Comparison of ENCODE assay signal across 27 cellular contexts in genomic region chr17:74072340-74072739, GRCh38.
"Had no signal": no experiment of that assay in that cellular context is flagged by ENCODE, and none has a peak within 500 bp of the region (broad histone marks: within the 10 kb centered on the region; RNA-seq: fewer than 3 reads in every experiment).

No MANE protein-coding gene starts in this region.

- H3K79me2 ChIP-seq: hepatocyte had no signal

- H3K27ac ChIP-seq: colonic mucosa, coronary artery, dorsolateral prefrontal cortex, epithelial cell of prostate, esophagus muscularis mucosa, esophagus squamous epithelium, foreskin keratinocyte, gastrocnemius medialis, gastroesophageal sphincter, heart left ventricle, heart right ventricle, hepatocyte had no signal

- H3K9me3 ChIP-seq: colonic mucosa, gastrocnemius medialis had no signal

- DNase-seq: colonic mucosa; cortex of kidney; dermis blood vessel endothelial cell; dorsolateral prefrontal cortex; effector CD4-positive, alpha-beta T cell; effector CD8-positive, alpha-beta T cell; effector memory CD8-positive, alpha-beta T cell; erythroblast; esophagus squamous epithelium; foreskin fibroblast; foreskin keratinocyte; foreskin melanocyte; gastrocnemius medialis; glutamatergic neuron; head of caudate nucleus; heart left ventricle; heart right ventricle had no signal

- H3K4me3 Mint-ChIP-seq: dendritic cell treated with granulocyte-macrophage colony-stimulating factor and Interleukin-4, amounts not matched to agents 40 ng/mL and 50 ng/mL, for 4 days; effector memory CD8-positive, alpha-beta T cell had no signal

- H3K9me3 Mint-ChIP-seq: dendritic cell treated with granulocyte-macrophage colony-stimulating factor and Interleukin-4, amounts not matched to agents 40 ng/mL and 50 ng/mL, for 4 days; effector memory CD8-positive, alpha-beta T cell had no signal

- H3K36me3 ChIP-seq: colonic mucosa, esophagus muscularis mucosa, esophagus squamous epithelium, gastrocnemius medialis, gastroesophageal sphincter, heart left ventricle, heart right ventricle had no signal

- H3K4me3 ChIP-seq: colonic mucosa, coronary artery, dorsolateral prefrontal cortex, esophagus muscularis mucosa, esophagus squamous epithelium, gastrocnemius medialis, gastroesophageal sphincter, heart left ventricle, heart right ventricle, hepatocyte had no signal

- H2AFZ ChIP-seq: hepatocyte had no signal

- FAIRE-seq: colon, endometrium, frontal cortex had no signal

- H3K4me1 ChIP-seq: colonic mucosa, esophagus muscularis mucosa, esophagus squamous epithelium, foreskin keratinocyte, gastrocnemius medialis, gastroesophageal sphincter, heart left ventricle, heart right ventricle had no signal

- H3K27ac Mint-ChIP-seq: dendritic cell treated with granulocyte-macrophage colony-stimulating factor and Interleukin-4, amounts not matched to agents 40 ng/mL and 50 ng/mL, for 4 days; effector memory CD8-positive, alpha-beta T cell had no signal

- H3K27me3 Mint-ChIP-seq: dendritic cell treated with granulocyte-macrophage colony-stimulating factor and Interleukin-4, amounts not matched to agents 40 ng/mL and 50 ng/mL, for 4 days had no signal

- H3K4me2 ChIP-seq: hepatocyte had no signal

- H3K27me3 ChIP-seq: colonic mucosa, dorsolateral prefrontal cortex, esophagus muscularis mucosa, foreskin keratinocyte, gastrocnemius medialis, hepatocyte had no signal

- ATAC-seq: effector memory CD8-positive, alpha-beta T cell; esophagus mucosa; foreskin keratinocyte; gastrocnemius medialis; gastroesophageal sphincter; heart left ventricle; heart right ventricle had no signal
